ENCODE assay signal across 27 cellular contexts in the genomic region with DNA sequence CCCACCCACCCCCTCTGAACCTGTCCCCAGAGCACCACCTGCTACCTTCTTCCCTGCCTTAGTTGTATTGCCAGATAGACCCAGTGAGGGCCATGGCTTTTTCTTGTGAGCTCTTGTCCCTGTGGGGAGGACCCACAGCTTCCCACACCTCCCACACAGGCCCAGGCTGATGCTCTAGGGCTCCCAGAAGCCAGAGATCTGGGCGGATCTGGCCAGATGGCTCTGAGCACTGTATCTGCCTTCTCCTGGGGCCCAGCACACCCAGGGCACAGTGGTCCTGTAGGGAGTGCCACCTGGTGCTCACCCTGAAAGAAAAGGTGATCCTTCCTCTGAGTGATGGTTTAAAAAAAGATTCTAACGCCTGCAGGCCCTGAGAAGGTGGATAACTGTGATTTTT.
DNase-seq lines count a peak whose midpoint lies in the region; ATAC-seq and TF ChIP-seq lines count a peak whose summit lies in the region.
"Had no signal": no experiment of that assay in that cellular context is flagged by ENCODE, and none has a peak within 500 bp of the region (broad histone marks: within the 10 kb centered on the region; RNA-seq: fewer than 3 reads in every experiment).

No MANE protein-coding gene starts in this region.

- no peaks in the 10 kb centered on the region for H3F3A ChIP-seq in Loucy (ENCODE audit: low read depth)

- H3K4me1 ChIP-seq in Loucy (ENCODE audit: insufficient read depth, low read length, poor library complexity, severe bottlenecking) = peaks cover 24% of the 10 kb centered on the region
- peaks cover 67% of the 10 kb centered on the region for H3K4me1 ChIP-seq in ectodermal cell (ENCODE audit: control insufficient read depth, insufficient read depth, low read length)
- no peaks in the 10 kb centered on the region; the same call in 1 of the 2 replicates for H3K4me1 ChIP-seq in HAP-1
- H3K4me1 ChIP-seq: A549 had no signal

- peak overlapping the region; percentile 85 for H3K27ac Mint-ChIP-seq in activated CD4-positive, alpha-beta T cell treated with anti-CD3 and anti-CD28 coated beads, Interleukin-2, amount 10 ng/mL, durations not matched to agents 7 days and 5 days
- H3K27ac Mint-ChIP-seq in activated CD4-positive, alpha-beta T cell treated with anti-CD3 and anti-CD28 coated beads for 36 hours = no peak overlapping the region
- H3K27ac Mint-ChIP-seq: activated B cell treated with CpG ODN at 0.5 μM for 24 hours; activated CD4-positive, alpha-beta memory T cell treated with anti-CD3 and anti-CD28 coated beads for 36 hours; IgD-negative memory B cell; stimulated activated naive B cell treated with anti-CD40 and anti-IgM and Interleukin-4, amounts not matched to agents 10 μg/mL and 1 μg/mL and 100 μg/mL, for 72 hours had no signal

- peak overlapping the region; percentile 66 for H3K4me2 ChIP-seq in Loucy (ENCODE audit: low read depth, low read length, poor library complexity, severe bottlenecking)
- H3K4me2 ChIP-seq: A549, smooth muscle cell had no signal

- ATAC-seq in activated CD4-positive, alpha-beta T cell treated with anti-CD3 and anti-CD28 coated beads for 36 hours = no peak
- no peak for ATAC-seq in HG03108 (IDR thresholded peaks at IDR 0.05; ENCODE audit: unreplicated experiment)
- ATAC-seq: A549; gastroesophageal sphincter; lower lobe of right lung; mucosa of descending colon; stimulated activated naive B cell treated with anti-CD40 and anti-IgM and Interleukin-4, amounts not matched to agents 10 μg/mL and 1 μg/mL and 100 μg/mL, for 72 hours had no signal

- WGBS in ectodermal cell, 2 experiments = 73 to 84% methylated on average over 2 of the region's 2 CpGs

- H3K27me3 ChIP-seq in Loucy (ENCODE audit: insufficient read depth, low read length, poor library complexity, severe bottlenecking) = no peaks in the 10 kb centered on the region
- no peaks in the 10 kb centered on the region for H3K27me3 ChIP-seq in ectodermal cell (ENCODE audit: control insufficient read depth, insufficient read depth, low read length, poor library complexity, severe bottlenecking)
- H3K27me3 ChIP-seq in HAP-1 (ENCODE audit: low read depth) = no peaks in the 10 kb centered on the region
- H3K27me3 ChIP-seq: gastroesophageal sphincter, MG63, tibial nerve had no signal

- H3K9me3 ChIP-seq in Loucy (ENCODE audit: insufficient read depth, low read depth, low read length) (no peaks in the 10 kb centered on the region), ectodermal cell (ENCODE audit: control insufficient read depth, low read length) (no peaks in the 10 kb centered on the region), HAP-1 (no peaks in the 10 kb centered on the region)
- H3K9me3 ChIP-seq: A549, lower lobe of right lung, mucosa of descending colon, neutrophil had no signal

- no peaks in the 10 kb centered on the region for H3K36me3 Mint-ChIP-seq in activated CD4-positive, alpha-beta T cell treated with anti-CD3 and anti-CD28 coated beads, Interleukin-2, amount 10 ng/mL, durations not matched to agents 7 days and 5 days (ENCODE audit: low read depth)
- no peaks in the 10 kb centered on the region for H3K36me3 Mint-ChIP-seq in activated CD4-positive, alpha-beta T cell treated with anti-CD3 and anti-CD28 coated beads for 36 hours (ENCODE audit: low read depth)
- H3K36me3 Mint-ChIP-seq: activated CD4-positive, alpha-beta memory T cell treated with anti-CD3 and anti-CD28 coated beads for 36 hours; stimulated activated naive B cell treated with anti-CD40 and anti-IgM and Interleukin-4, amounts not matched to agents 10 μg/mL and 1 μg/mL and 100 μg/mL, for 72 hours had no signal

- H3K4me1 Mint-ChIP-seq in activated CD4-positive, alpha-beta T cell treated with anti-CD3 and anti-CD28 coated beads, Interleukin-2, amount 10 ng/mL, durations not matched to agents 7 days and 5 days = peaks cover 24% of the 10 kb centered on the region
- H3K4me1 Mint-ChIP-seq in activated CD4-positive, alpha-beta T cell treated with anti-CD3 and anti-CD28 coated beads for 36 hours = peaks cover 10% of the 10 kb centered on the region
- H3K4me1 Mint-ChIP-seq: activated B cell treated with CpG ODN at 0.5 μM for 24 hours; IgD-negative memory B cell; stimulated activated naive B cell treated with anti-CD40 and anti-IgM and Interleukin-4, amounts not matched to agents 10 μg/mL and 1 μg/mL and 100 μg/mL, for 72 hours had no signal

- no peak overlapping the region for H3K4me3 ChIP-seq in Loucy (ENCODE audit: low read length, poor library complexity, severe bottlenecking)
- no peak overlapping the region for H3K4me3 ChIP-seq in ectodermal cell (ENCODE audit: insufficient read depth, low read depth, low read length)
- no peak overlapping the region for H3K4me3 ChIP-seq in HAP-1
- H3K4me3 ChIP-seq: A549, gastroesophageal sphincter, lower lobe of right lung, MG63, mucosa of descending colon, smooth muscle cell, tibial nerve had no signal

- intact Hi-C loops in activated CD4-positive, alpha-beta T cell treated with anti-CD3 and anti-CD28 coated beads for 36 hours (cut with DNase I, micrococcal nuclease) = no loop called here

- CTCF ChIA-PET in activated CD4-positive, alpha-beta T cell treated with anti-CD3 and anti-CD28 coated beads, Interleukin-2, amount 10 ng/mL, durations not matched to agents 7 days and 5 days (lab: Charles Lee) = no interaction called here
- CTCF ChIA-PET in activated CD4-positive, alpha-beta T cell treated with anti-CD3 and anti-CD28 coated beads for 36 hours (lab: Charles Lee) = no interaction called here

- no peaks in the 10 kb centered on the region for H3K9me2 ChIP-seq in Loucy (replicated peaks; ENCODE audit: low read depth, low read length)

- H3K9me3 Mint-ChIP-seq in activated CD4-positive, alpha-beta T cell treated with anti-CD3 and anti-CD28 coated beads, Interleukin-2, amount 10 ng/mL, durations not matched to agents 7 days and 5 days = no peaks in the 10 kb centered on the region
- H3K9me3 Mint-ChIP-seq in activated CD4-positive, alpha-beta T cell treated with anti-CD3 and anti-CD28 coated beads for 36 hours (ENCODE audit: low read depth) = peaks cover 2% of the 10 kb centered on the region

- H3K79me2 ChIP-seq in Loucy (ENCODE audit: insufficient read depth, low read length) = no peaks in the 10 kb centered on the region

- DNase-seq in activated CD4-positive, alpha-beta T cell treated with anti-CD3 and anti-CD28 coated beads, Interleukin-2, amount 10 ng/mL, durations not matched to agents 7 days and 5 days = no peak
- DNase-seq in activated CD4-positive, alpha-beta T cell treated with anti-CD3 and anti-CD28 coated beads for 36 hours = no peak
- DNase-seq in superior temporal gyrus (ENCODE audit: extremely low spot score) (peak; percentile 42), HAP-1 (ENCODE audit: low spot score in 2 of 2) (no peak), NCI-H1092 (lab: John Stamatoyannopoulos, UW) (no peak)
- DNase-seq: activated B cell treated with CpG ODN at 0.5 μM for 24 hours; activated gamma-delta T cell treated with Interleukin-2 at 50 U/mL for 16 hours; activated T-cell treated with anti-CD3 and anti-CD28 coated beads, Interleukin-2, amount 50 U/mL, for 1 hour; cerebellar nuclear complex; effector CD8-positive, alpha-beta T cell; MG63; mucosa of descending colon; NCI-H1436 treated with DMSO at 0.1 percent for 48 hours; NCI-H524 treated with DMSO at 0.1 percent for 48 hours; stimulated activated naive B cell treated with anti-CD40 and anti-IgM and Interleukin-4, amounts not matched to agents 10 μg/mL and 1 μg/mL and 100 μg/mL, for 72 hours; T-helper 9 cell had no signal

- H4K20me1 ChIP-seq in Loucy (ENCODE audit: insufficient read depth, low read length, poor library complexity, severe bottlenecking) = no peaks in the 10 kb centered on the region

- H3K27ac ChIP-seq in ectodermal cell (ENCODE audit: insufficient read depth, low read depth, low read length, poor library complexity, severe bottlenecking) = peak overlapping the region; percentile 65
- H3K27ac ChIP-seq: A549, gastroesophageal sphincter, lower lobe of right lung, neutrophil had no signal

- in situ Hi-C loops in HAP-1 (cut with MboI; ENCODE audit: low sequenced_read_pairs) = no loop called here

- TF ChIP-seq CTCF in Loucy (conservative IDR thresholded peaks at IDR 0.05; ENCODE audit: low read length) = no peak

- POLR2A ChIA-PET in activated CD4-positive, alpha-beta T cell treated with anti-CD3 and anti-CD28 coated beads, Interleukin-2, amount 10 ng/mL, durations not matched to agents 7 days and 5 days (lab: Charles Lee) = no interaction called here
- POLR2A ChIA-PET in activated CD4-positive, alpha-beta T cell treated with anti-CD3 and anti-CD28 coated beads for 36 hours (lab: Charles Lee) = no interaction called here

- H3K9ac ChIP-seq in Loucy (ENCODE audit: low read depth, low read length, poor library complexity, severe bottlenecking) = peak overlapping the region; percentile 63

- no peak overlapping the region for H2AFZ ChIP-seq in Loucy (ENCODE audit: low read length)

- H3K4me3 Mint-ChIP-seq in activated CD4-positive, alpha-beta T cell treated with anti-CD3 and anti-CD28 coated beads, Interleukin-2, amount 10 ng/mL, durations not matched to agents 7 days and 5 days = no peak overlapping the region
- no peak overlapping the region for H3K4me3 Mint-ChIP-seq in activated CD4-positive, alpha-beta T cell treated with anti-CD3 and anti-CD28 coated beads for 36 hours
- H3K4me3 Mint-ChIP-seq: activated B cell treated with CpG ODN at 0.5 μM for 24 hours; activated CD4-positive, alpha-beta memory T cell treated with anti-CD3 and anti-CD28 coated beads for 36 hours; IgD-negative memory B cell; stimulated activated naive B cell treated with anti-CD40 and anti-IgM and Interleukin-4, amounts not matched to agents 10 μg/mL and 1 μg/mL and 100 μg/mL, for 72 hours had no signal

- H3K36me3 ChIP-seq in Loucy (ENCODE audit: insufficient read depth, low read length) (peaks cover 26% of the 10 kb centered on the region; the same call in 1 of the 2 replicates), ectodermal cell (ENCODE audit: control insufficient read depth, insufficient read depth, low read length) (peaks cover 11% of the 10 kb centered on the region), HAP-1 (replicated peaks) (peaks cover 17% of the 10 kb centered on the region)
- H3K36me3 ChIP-seq: neutrophil had no signal

- H3K27me3 Mint-ChIP-seq in activated CD4-positive, alpha-beta T cell treated with anti-CD3 and anti-CD28 coated beads, Interleukin-2, amount 10 ng/mL, durations not matched to agents 7 days and 5 days = peaks cover 3% of the 10 kb centered on the region
- no peaks in the 10 kb centered on the region for H3K27me3 Mint-ChIP-seq in activated CD4-positive, alpha-beta T cell treated with anti-CD3 and anti-CD28 coated beads for 36 hours
- H3K27me3 Mint-ChIP-seq: activated B cell treated with CpG ODN at 0.5 μM for 24 hours had no signal
